In genomic region chr15:60706145-60706544, GRCh38 we compare ENCODE assay signal across 31 cellular contexts.
"Had no signal": no experiment of that assay in that cellular context is flagged by ENCODE, and none has a peak within 500 bp of the region (broad histone marks: within the 10 kb centered on the region; RNA-seq: fewer than 3 reads in every experiment).

No MANE protein-coding gene starts in this region.

- DNase-seq: effector CD8-positive, alpha-beta T cell; endodermal cell; erythroblast; esophagus squamous epithelium; foreskin melanocyte; glutamatergic neuron; heart right ventricle; hypothalamus; left ventricle myocardium superior; lower lobe of right lung; mucosa of descending colon; naive B cell; nucleus accumbens; ovary; right lobe of liver; small intestine; stimulated activated CD4-positive, alpha-beta T cell treated with anti-CD3 and anti-CD28 coated beads, Interleukin-15, amount 100 ng/mL, for 24 hours; stimulated activated CD4-positive, alpha-beta T cell treated with anti-CD3 and anti-CD28 coated beads, Interleukin-2, amount 100 ng/mL, for 48 hours; stimulated activated naive B cell treated with anti-CD40 and anti-IgM and Interleukin-4, amounts not matched to agents 10 μg/mL and 1 μg/mL and 100 μg/mL, for 72 hours; stimulated activated naive CD8-positive, alpha-beta T cell treated with anti-CD3 and anti-CD28 coated beads, Interleukin-15, amount 100 ng/mL, for 72 hours; transverse colon; upper lobe of right lung; uterus had no signal

- H3K4me1 ChIP-seq: suprapubic skin, upper lobe of right lung, uterus had no signal

- H3K9me3 Mint-ChIP-seq: dendritic cell treated with granulocyte-macrophage colony-stimulating factor and Interleukin-4, amounts not matched to agents 40 ng/mL and 50 ng/mL, for 4 days; endodermal cell had no signal

- H3K9me3 ChIP-seq: esophagus squamous epithelium, heart right ventricle, lower lobe of right lung, mucosa of descending colon, ovary, right lobe of liver, suprapubic skin, transverse colon, upper lobe of right lung, uterus had no signal

- FAIRE-seq: colon, keratinocyte, small intestine had no signal

- H3K4me3 Mint-ChIP-seq: dendritic cell treated with granulocyte-macrophage colony-stimulating factor and Interleukin-4, amounts not matched to agents 40 ng/mL and 50 ng/mL, for 4 days; endodermal cell; mesothelial cell of epicardium; naive B cell; natural killer cell treated with Interleukin-12 subunit alpha and Interleukin-12 subunit beta and Interleukin-15 and Interleukin-18, amount 100 ng/mL, for 72 hours; neural crest cell; stimulated activated naive B cell treated with anti-CD40 and anti-IgM and Interleukin-4, amounts not matched to agents 10 μg/mL and 1 μg/mL and 100 μg/mL, for 72 hours; stimulated activated naive CD8-positive, alpha-beta T cell treated with anti-CD3 and anti-CD28 coated beads, Interleukin-15, amount 100 ng/mL, for 72 hours had no signal

- H3K36me3 Mint-ChIP-seq: mesothelial cell of epicardium; natural killer cell treated with Interleukin-12 subunit alpha and Interleukin-12 subunit beta and Interleukin-15 and Interleukin-18, amount 100 ng/mL, for 72 hours; stimulated activated naive B cell treated with anti-CD40 and anti-IgM and Interleukin-4, amounts not matched to agents 10 μg/mL and 1 μg/mL and 100 μg/mL, for 72 hours had no signal

- ATAC-seq: heart right ventricle; left ventricle myocardium superior; lower lobe of right lung; mucosa of descending colon; natural killer cell treated with Interleukin-12 subunit alpha and Interleukin-12 subunit beta and Interleukin-15 and Interleukin-18, amount 100 ng/mL, for 72 hours; right lobe of liver; stimulated activated naive B cell treated with anti-CD40 and anti-IgM and Interleukin-4, amounts not matched to agents 10 μg/mL and 1 μg/mL and 100 μg/mL, for 72 hours; stimulated activated naive CD8-positive, alpha-beta T cell treated with anti-CD3 and anti-CD28 coated beads, Interleukin-15, amount 100 ng/mL, for 72 hours; upper lobe of right lung had no signal

- H3K36me3 ChIP-seq: esophagus squamous epithelium, heart right ventricle, lower lobe of right lung, ovary, right lobe of liver, suprapubic skin, transverse colon, upper lobe of right lung, uterus had no signal

- H3K27ac Mint-ChIP-seq: dendritic cell treated with granulocyte-macrophage colony-stimulating factor and Interleukin-4, amounts not matched to agents 40 ng/mL and 50 ng/mL, for 4 days; endodermal cell; mesothelial cell of epicardium; naive B cell; natural killer cell treated with Interleukin-12 subunit alpha and Interleukin-12 subunit beta and Interleukin-15 and Interleukin-18, amount 100 ng/mL, for 72 hours; progenitor cell of endocrine pancreas; stimulated activated naive B cell treated with anti-CD40 and anti-IgM and Interleukin-4, amounts not matched to agents 10 μg/mL and 1 μg/mL and 100 μg/mL, for 72 hours; stimulated activated naive CD8-positive, alpha-beta T cell treated with anti-CD3 and anti-CD28 coated beads, Interleukin-15, amount 100 ng/mL, for 72 hours had no signal

- H3K4me1 Mint-ChIP-seq: mesothelial cell of epicardium; naive B cell; stimulated activated naive B cell treated with anti-CD40 and anti-IgM and Interleukin-4, amounts not matched to agents 10 μg/mL and 1 μg/mL and 100 μg/mL, for 72 hours; stimulated activated naive CD8-positive, alpha-beta T cell treated with anti-CD3 and anti-CD28 coated beads, Interleukin-15, amount 100 ng/mL, for 72 hours had no signal

- H3K27me3 ChIP-seq: esophagus squamous epithelium, heart right ventricle, ovary, right lobe of liver, suprapubic skin, transverse colon, upper lobe of right lung, uterus had no signal

- H3K27me3 Mint-ChIP-seq: natural killer cell treated with Interleukin-12 subunit alpha and Interleukin-12 subunit beta and Interleukin-15 and Interleukin-18, amount 100 ng/mL, for 72 hours; stimulated activated naive B cell treated with anti-CD40 and anti-IgM and Interleukin-4, amounts not matched to agents 10 μg/mL and 1 μg/mL and 100 μg/mL, for 72 hours; stimulated activated naive CD8-positive, alpha-beta T cell treated with anti-CD3 and anti-CD28 coated beads, Interleukin-15, amount 100 ng/mL, for 72 hours had no signal

- H3K27ac ChIP-seq: esophagus squamous epithelium, heart right ventricle, lower lobe of right lung, ovary, right lobe of liver, suprapubic skin, transverse colon, upper lobe of right lung, uterus had no signal

- H3K4me3 ChIP-seq: esophagus squamous epithelium, heart right ventricle, lower lobe of right lung, mucosa of descending colon, ovary, right lobe of liver, suprapubic skin, transverse colon, upper lobe of right lung, uterus had no signal
